33 cellular contexts compared by ENCODE assay signal in the genomic region with DNA sequence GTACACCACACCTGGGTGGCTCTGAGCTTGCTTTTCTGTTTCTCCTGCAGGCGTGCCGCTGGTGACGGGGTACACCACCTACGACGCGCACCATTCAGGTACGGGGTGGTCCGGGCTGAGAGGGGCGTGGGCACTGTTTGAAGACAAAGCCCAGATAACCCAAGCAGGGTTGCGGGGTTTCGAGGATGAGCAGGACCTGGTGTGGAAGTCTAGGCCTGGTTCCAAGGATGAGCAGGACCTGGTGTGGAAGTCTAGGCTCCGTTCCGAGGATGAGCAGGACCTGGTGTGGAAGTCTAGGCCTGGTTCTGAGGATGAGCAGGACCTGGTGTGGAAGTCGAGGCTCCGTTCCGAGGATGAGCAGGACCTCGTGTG. TPM values are rescaled to one million over a fixed set of nuclear protein-coding genes. Genes with fewer than 3 reads are reported as not detected.
DNase-seq lines count a peak whose midpoint lies in the region; ATAC-seq, FAIRE-seq and TF ChIP-seq lines count a peak whose summit lies in the region.
"Had no signal": no experiment of that assay in that cellular context is flagged by ENCODE, and none has a peak within 500 bp of the region (broad histone marks: within the 10 kb centered on the region; RNA-seq: fewer than 3 reads in every experiment).

No MANE protein-coding gene starts in this region.

- no peaks in the 10 kb centered on the region for H3K23me2 ChIP-seq in H1 (ENCODE audit: low read depth, low read length)

- peak overlapping the region; percentile 48; the same call in 1 of the 2 replicates for H2BK15ac ChIP-seq in H1 (ENCODE audit: low read length)

- no peaks in the 10 kb centered on the region; the same call in 1 of the 2 replicates for H3K9me2 ChIP-seq in GM23338 (ENCODE audit: insufficient read depth)

- H3K4me1 Mint-ChIP-seq in GM23338 (peaks cover 40% of the 10 kb centered on the region), neural progenitor cell (peaks cover 39% of the 10 kb centered on the region), WTC11 (peaks cover 29% of the 10 kb centered on the region)

- no peak overlapping the region for H2BK20ac ChIP-seq in H1 (ENCODE audit: low read length)

- TF ChIP-seq CTCF in GM23338 (conservative IDR thresholded peaks at IDR 0.05; ENCODE audit: low read depth in 2 of 2) (no peak), H1 (IDR thresholded peaks at IDR 0.05; ENCODE audit: control extremely low read depth in 1 of 3, insufficient read depth in 1 of 3, low read depth in 1 of 3, low read length in 3 of 3) (no peak), neural progenitor cell (IDR thresholded peaks at IDR 0.05) (no peak), WTC11 (IDR thresholded peaks at IDR 0.05) (no peak)

- H2BK5ac ChIP-seq in H1 (ENCODE audit: low read depth, low read length), result peak overlapping the region; percentile 12; the same call in 1 of the 2 replicates

- TF ChIP-seq RAD21 in H1 (IDR thresholded peaks at IDR 0.05 in 1 of 2, conservative IDR thresholded peaks at IDR 0.05 in 1 of 2; ENCODE audit: low read depth in 2 of 2, low read length in 2 of 2), result no peak

- H2BK12ac ChIP-seq in H1 (ENCODE audit: low read depth, low read length), result no peak overlapping the region

- DNase-seq in GM23338 (ENCODE audit: low spot score), result no peak
- no peak for DNase-seq in H1 (ENCODE audit: low read depth in 1 of 2, low spot score in 2 of 2)
- DNase-seq in neural progenitor cell (ENCODE audit: low spot score), result no peak
- no peak for DNase-seq in WTC11 (ENCODE audit: low spot score)
- DNase-seq in activated CD4-positive, alpha-beta T cell treated with anti-CD3 and anti-CD28 coated beads, Interleukin-2, amount 50 U/mL, for 48 hours, result no peak
- DNase-seq: C1 segment of cervical spinal cord; effector CD4-positive, alpha-beta T cell; gastrocnemius medialis; IMR-90; kidney glomerular epithelial cell; NCI-H1436 treated with DMSO at 0.1 percent for 48 hours; NCI-H2081 treated with DMSO at 0.1 percent for 48 hours; NCI-H226; NCI-H69; SIG-M5; stimulated activated naive CD8-positive, alpha-beta T cell treated with anti-CD3 and anti-CD28 coated beads, Interleukin-15, amount 100 ng/mL, for 72 hours; T1000 had no signal

- POLR2A ChIA-PET in H1 (lab: Charles Lee; ENCODE audit: partially characterized antibody) (no interaction called here), WTC11 (lab: Charles Lee) (no interaction called here)

- no peak overlapping the region for H2BK120ac ChIP-seq in H1 (replicated peaks; ENCODE audit: low read depth, low read length)

- WGBS in H1 (ENCODE audit: extremely low coverage in 1 of 2, insufficient coverage in 1 of 2, insufficient read length in 1 of 2, insufficient replicate concordance in 2 of 2, low coverage in 1 of 2, low lambda C conversion rate in 2 of 2, missing lambda C conversion rate in 1 of 2), 2 experiments, result 93% methylated on average over 17 of the region's 17 CpGs; no CpG with 5 or more reads in 1 of the 2 experiments

- H3K27ac ChIP-seq in BLaER1 treated with 17β-estradiol and CSF1 and Interleukin-3, amounts not matched to agents 10 nM and 100 nM, result peak overlapping the region; percentile 65 to 100 (median 90); a peak in 21 of 22 replicates
- H3K27ac ChIP-seq in GM23338 (ENCODE audit: low read depth), result no peak overlapping the region
- no peak overlapping the region for H3K27ac ChIP-seq in H1 (ENCODE audit: low read depth, low read length)
- no peak overlapping the region for H3K27ac ChIP-seq in neural progenitor cell
- H3K27ac ChIP-seq: cardiac muscle cell, gastrocnemius medialis, parathyroid adenoma, thoracic aorta had no signal

- CTCF ChIA-PET in H1 (lab: Charles Lee; ENCODE audit: partially characterized antibody) (interaction anchor here (0.7 to 10.2 kb wide), 7 partner anchors 16 to 1502 kb away, joined by 4 to 52 read pairs (median 4); no protein-coding TSS in a partner anchor), WTC11 (lab: Charles Lee) (interaction anchor here (0.8 to 1.4 kb wide), 3 partner anchors 16 to 95 kb away, joined by 4 to 6 read pairs (median 4); partner anchors contain the start of gene IRF8)

- peaks cover 0 to 11% (median 0%) of the 10 kb centered on the region in 11 experiments; a peak in 2 of 22 replicates for H3K9me3 ChIP-seq in BLaER1 treated with 17β-estradiol and CSF1 and Interleukin-3, amounts not matched to agents 10 nM and 100 nM (replicated peaks in 1 of 11)
- H3K9me3 ChIP-seq in H1 (ENCODE audit: insufficient read depth in 2 of 2, low read depth in 1 of 2, low read length in 1 of 2) (no peaks in the 10 kb centered on the region), neural progenitor cell (ENCODE audit: low read depth) (no peaks in the 10 kb centered on the region)
- H3K9me3 ChIP-seq: gastrocnemius medialis, mucosa of descending colon, thoracic aorta had no signal

- no peak overlapping the region for H3K56ac ChIP-seq in H1 (replicated peaks; ENCODE audit: insufficient read length, low read depth, low read length)

- no peak for TF ChIP-seq EP300 in H1 (IDR thresholded peaks at IDR 0.05; ENCODE audit: borderline replicate concordance in 1 of 2, low read depth in 2 of 2, low read length in 2 of 2)

- H3K23ac ChIP-seq in H1 (ENCODE audit: insufficient read length), result no peak overlapping the region

- TF ChIP-seq POLR2A in H1 (IDR thresholded peaks at IDR 0.05; ENCODE audit: control extremely low read depth in 1 of 2, low read depth in 2 of 2, low read length in 2 of 2), result no peak

- no peak overlapping the region for H4K5ac ChIP-seq in H1 (ENCODE audit: insufficient read length, low read depth, low read length)

- H3K18ac ChIP-seq in H1 (ENCODE audit: extremely low read depth, low read length), result 0 out of 2 replicates have a peak overlapping the region, but pooled peaks have one; percentile 48

- H3K9me3 Mint-ChIP-seq in GM23338 (no peaks in the 10 kb centered on the region), neural progenitor cell (no peaks in the 10 kb centered on the region), WTC11 (no peaks in the 10 kb centered on the region)
- H3K9me3 Mint-ChIP-seq: activated T-helper 2 cell treated with anti-CD3 and anti-CD28 coated beads, Interferon-gamma antibody, Interleukin-2, Interleukin-4, amounts not matched to agents 10 μg/mL and 5 μg/mL and 100 μg/mL, durations not matched to agents 14 hours and 24 hours and 36 hours; stimulated activated naive CD8-positive, alpha-beta T cell treated with anti-CD3 and anti-CD28 coated beads, Interleukin-15, amount 100 ng/mL, for 72 hours had no signal

- H4K91ac ChIP-seq in H1 (replicated peaks; ENCODE audit: insufficient read length, low read length), result no peak overlapping the region

- H3K9ac ChIP-seq in BLaER1 treated with 17β-estradiol and CSF1 and Interleukin-3, amounts not matched to agents 10 nM and 100 nM, result peak overlapping the region; percentile 59 to 87 (median 81); a peak in 21 of 22 replicates
- no peak overlapping the region for H3K9ac ChIP-seq in H1 (replicated peaks in 1 of 4; ENCODE audit: extremely low read depth in 1 of 4, low read depth in 3 of 4, low read length in 3 of 4)
- no peak overlapping the region for H3K9ac ChIP-seq in neural progenitor cell
- H3K9ac ChIP-seq: parathyroid adenoma had no signal

- H3K4me2 ChIP-seq in BLaER1 treated with 17β-estradiol and CSF1 and Interleukin-3, amounts not matched to agents 10 nM and 100 nM, result peak overlapping the region; percentile 87 to 99 (median 95)
- no peak overlapping the region for H3K4me2 ChIP-seq in GM23338
- no peak overlapping the region for H3K4me2 ChIP-seq in H1 (ENCODE audit: insufficient read depth in 1 of 2, low read depth in 2 of 2, low read length in 2 of 2)
- H3K4me2 ChIP-seq in neural progenitor cell, result no peak overlapping the region

- H2AFZ ChIP-seq in GM23338 (peak overlapping the region; percentile 80), H1 (ENCODE audit: low read length) (no peak overlapping the region), neural progenitor cell (replicated peaks) (no peak overlapping the region)
- H2AFZ ChIP-seq: parathyroid adenoma had no signal

- no peak overlapping the region for H3K4ac ChIP-seq in H1 (replicated peaks; ENCODE audit: insufficient read length, low read depth, low read length)

- H3K27ac Mint-ChIP-seq in GM23338, result no peak overlapping the region
- H3K27ac Mint-ChIP-seq in neural progenitor cell, result peak overlapping the region; percentile 66
- no peak overlapping the region for H3K27ac Mint-ChIP-seq in WTC11
- H3K27ac Mint-ChIP-seq: activated T-helper 2 cell treated with anti-CD3 and anti-CD28 coated beads, Interferon-gamma antibody, Interleukin-2, Interleukin-4, amounts not matched to agents 10 μg/mL and 5 μg/mL and 100 μg/mL, durations not matched to agents 14 hours and 24 hours and 36 hours had no signal

- no peaks in the 10 kb centered on the region for H3K27me3 ChIP-seq in BLaER1 treated with 17β-estradiol and CSF1 and Interleukin-3, amounts not matched to agents 10 nM and 100 nM
- H3K27me3 ChIP-seq in GM23338 (ENCODE audit: insufficient read depth) (no peaks in the 10 kb centered on the region), H1 (replicated peaks in 1 of 4; ENCODE audit: control insufficient read depth in 3 of 4, extremely low read depth in 1 of 4, insufficient read depth in 3 of 4, low read length in 3 of 4) (peaks cover 0 to 6% (median 3%) of the 10 kb centered on the region in 4 experiments; a peak in 3 of 7 replicates), neural progenitor cell (no peaks in the 10 kb centered on the region)
- H3K27me3 ChIP-seq: cardiac muscle cell, gastrocnemius medialis had no signal

- H3K36me3 Mint-ChIP-seq in GM23338 (ENCODE audit: low read depth) (no peaks in the 10 kb centered on the region), neural progenitor cell (no peaks in the 10 kb centered on the region), WTC11 (no peaks in the 10 kb centered on the region)

- H3F3A ChIP-seq in GM23338 (replicated peaks; ENCODE audit: low read depth), result no peaks in the 10 kb centered on the region
- peaks cover 5% of the 10 kb centered on the region for H3F3A ChIP-seq in neural progenitor cell (ENCODE audit: low read depth)

- H3K79me1 ChIP-seq in H1 (ENCODE audit: low read depth, low read length), result no peaks in the 10 kb centered on the region

- peak overlapping the region; percentile 45; the same call in 1 of the 2 replicates for H4K8ac ChIP-seq in H1 (ENCODE audit: extremely low read depth, insufficient read depth, low read length)

- peaks cover 84 to 100% (median 100%) of the 10 kb centered on the region in 10 experiments for H3K4me1 ChIP-seq in BLaER1 treated with 17β-estradiol and CSF1 and Interleukin-3, amounts not matched to agents 10 nM and 100 nM
- peaks cover 6% of the 10 kb centered on the region for H3K4me1 ChIP-seq in GM23338 (ENCODE audit: insufficient read depth)
- peaks cover 0 to 5% (median 2%) of the 10 kb centered on the region in 4 experiments; a peak in 3 of 7 replicates for H3K4me1 ChIP-seq in H1 (replicated peaks in 1 of 4; ENCODE audit: control insufficient read depth in 3 of 4, insufficient read depth in 4 of 4, low read length in 3 of 4)
- H3K4me1 ChIP-seq in neural progenitor cell, result peaks cover 22% of the 10 kb centered on the region
- H3K4me1 ChIP-seq: gastrocnemius medialis had no signal

- H3K27me3 Mint-ChIP-seq in GM23338 (ENCODE audit: insufficient read depth, low read depth, poor library complexity) (peaks cover 20% of the 10 kb centered on the region), neural progenitor cell (ENCODE audit: insufficient read depth, low read depth) (peaks cover 14% of the 10 kb centered on the region), WTC11 (ENCODE audit: low read depth) (peaks cover 6% of the 10 kb centered on the region)
- H3K27me3 Mint-ChIP-seq: stimulated activated naive CD8-positive, alpha-beta T cell treated with anti-CD3 and anti-CD28 coated beads, Interleukin-15, amount 100 ng/mL, for 72 hours had no signal

- H3K36me3 ChIP-seq in BLaER1 treated with 17β-estradiol and CSF1 and Interleukin-3, amounts not matched to agents 10 nM and 100 nM, result peaks cover 17 to 100% (median 98%) of the 10 kb centered on the region in 11 experiments
- no peaks in the 10 kb centered on the region for H3K36me3 ChIP-seq in GM23338 (ENCODE audit: insufficient read depth)
- H3K36me3 ChIP-seq in H1 (ENCODE audit: control insufficient read depth in 2 of 4, insufficient read depth in 4 of 4, low read length in 3 of 4), result no peaks in the 10 kb centered on the region
- H3K36me3 ChIP-seq in neural progenitor cell, result no peaks in the 10 kb centered on the region
- H3K36me3 ChIP-seq: cardiac muscle cell, gastrocnemius medialis, thoracic aorta had no signal

- no peaks in the 10 kb centered on the region for H3K79me2 ChIP-seq in GM23338 (replicated peaks; ENCODE audit: insufficient read depth)
- no peaks in the 10 kb centered on the region for H3K79me2 ChIP-seq in H1 (ENCODE audit: control insufficient read depth in 1 of 2, insufficient read depth in 2 of 2, low read length in 2 of 2)
- no peaks in the 10 kb centered on the region for H3K79me2 ChIP-seq in neural progenitor cell (ENCODE audit: low read depth)
- H3K79me2 ChIP-seq: parathyroid adenoma had no signal

- no peak overlapping the region for H3K4me3 Mint-ChIP-seq in GM23338
- H3K4me3 Mint-ChIP-seq in neural progenitor cell, result peak overlapping the region; percentile 24
- no peak overlapping the region for H3K4me3 Mint-ChIP-seq in WTC11
- H3K4me3 Mint-ChIP-seq: stimulated activated naive CD8-positive, alpha-beta T cell treated with anti-CD3 and anti-CD28 coated beads, Interleukin-15, amount 100 ng/mL, for 72 hours had no signal

- ATAC-seq in GM23338 (no peak), WTC11 (no peak), HG03175 (IDR thresholded peaks at IDR 0.05; ENCODE audit: unreplicated experiment) (no peak)
- ATAC-seq: gastrocnemius medialis; mucosa of descending colon; stimulated activated naive CD8-positive, alpha-beta T cell treated with anti-CD3 and anti-CD28 coated beads, Interleukin-15, amount 100 ng/mL, for 72 hours had no signal

- H4K20me1 ChIP-seq in BLaER1 treated with 17β-estradiol and CSF1 and Interleukin-3, amounts not matched to agents 10 nM and 100 nM, result peaks cover 0 to 99% (median 12%) of the 10 kb centered on the region in 11 experiments; a peak in 9 of 22 replicates
- H4K20me1 ChIP-seq in GM23338 (replicated peaks; ENCODE audit: insufficient read depth) (no peaks in the 10 kb centered on the region), H1 (replicated peaks in 1 of 2; ENCODE audit: control insufficient read depth in 1 of 2, insufficient read depth in 2 of 2, low read length in 2 of 2) (peaks cover 0 to 3% of the 10 kb centered on the region in 2 experiments), neural progenitor cell (ENCODE audit: low read depth) (no peaks in the 10 kb centered on the region)

- no peak for FAIRE-seq in H1 (lab: Jason Lieb, UNC)
- FAIRE-seq: astrocyte, colon, G401.6, RCC 7860 had no signal

- no peak overlapping the region for H2AK5ac ChIP-seq in H1 (ENCODE audit: low read depth, low read length)

- no peak overlapping the region for H3K14ac ChIP-seq in H1 (ENCODE audit: insufficient read length)

- H3K4me3 ChIP-seq in BLaER1 treated with 17β-estradiol and CSF1 and Interleukin-3, amounts not matched to agents 10 nM and 100 nM, result peak overlapping the region in 7 of 10 experiments; percentile 40 to 62 (median 55); a peak in 14 of 20 replicates
- H3K4me3 ChIP-seq in GM23338, result no peak overlapping the region
- H3K4me3 ChIP-seq in H1 (ENCODE audit: extremely low read depth in 1 of 4, insufficient read depth in 2 of 4, low read depth in 3 of 4, low read length in 4 of 4), result no peak overlapping the region
- H3K4me3 ChIP-seq in neural progenitor cell, result no peak overlapping the region
- H3K4me3 ChIP-seq: cardiac muscle cell, gastrocnemius medialis, lung, mucosa of descending colon, skin epidermis, thoracic aorta had no signal

RNA-seq across cellular contexts. Expression of gene IRF8, which starts 15.4 kb away (rescaled TPM):
- total RNA-seq in GM23338 (2014; rRNA removed; shearing (Covaris generic)), result 1.4 and 2.8 TPM in 2 replicates
- polyA plus RNA-seq in GM23338 (2016; fragmentation: Nextera tagmentation; extraction: Ambion mirVana), result 0.47 and 1.3 TPM in 2 replicates
- 0.96 and 2.0 TPM in 2 replicates for total RNA-seq in H1 (2021; fragmentation: NEBNext Ultra II Directional; extraction: Animal tissue kit (Norgen Biotek cat#: 25700))
- polyA plus RNA-seq in H1 (2011; rRNA removed), result 0.35 and 0.72 TPM in 2 replicates
- polyA plus RNA-seq in H1 (2011; cell fraction: cytosol; rRNA removed), result 0.54 TPM
- polyA plus RNA-seq in H1 (2011; cell fraction: nucleus; rRNA removed), result 0.80 TPM
- 0.37 to 0.72 TPM (median 0.53 TPM) in 4 replicates for polyA plus RNA-seq in H1 (2012, experiment 1 of 2)
- 0.12 TPM for polyA plus RNA-seq in H1 (2012, experiment 2 of 2)
- polyA plus RNA-seq in H1 (2013, experiment 1 of 2), result 0.34 TPM
- 0.37 TPM for polyA plus RNA-seq in H1 (2013, experiment 2 of 2)
- 0.88 and 1.3 TPM in 2 replicates for polyA minus RNA-seq in H1 (2011; rRNA and poly(A)+ RNA removed)
- polyA minus RNA-seq in H1 (2011; cell fraction: cytosol; rRNA and poly(A)+ RNA removed), result not detected
- 0.30 TPM for polyA minus RNA-seq in H1 (2011; cell fraction: nucleus; rRNA and poly(A)+ RNA removed)
- total RNA-seq in neural progenitor cell (ENCODE audit: low replicate concordance), result 1.2 and 2.0 TPM in 2 replicates
- 1.1 to 1.7 TPM (median 1.3 TPM) in 3 replicates for total RNA-seq in WTC11 (2021)
- total RNA-seq: fibroblast of lung, IMR-90 had no signal
- polyA plus RNA-seq: AG04450, IMR-90, neural cell had no signal

Comparison
In these comparisons a context has a peak if more than half of its experiments do, and no peak if none do; other contexts are left out.
1. H3K27ac ChIP-seq: peak in BLaER1 treated with 17β-estradiol and CSF1 and Interleukin-3, amounts not matched to agents 10 nM and 100 nM (11 of 11); none in GM23338 (single experiment), H1 (single experiment) and neural progenitor cell (single experiment).
2. H3K4me2 ChIP-seq: peak in BLaER1 treated with 17β-estradiol and CSF1 and Interleukin-3, amounts not matched to agents 10 nM and 100 nM (11 of 11); none in GM23338 (single experiment), H1 (0 of 2) and neural progenitor cell (single experiment).
3. H3K4me3 ChIP-seq: peak in BLaER1 treated with 17β-estradiol and CSF1 and Interleukin-3, amounts not matched to agents 10 nM and 100 nM (7 of 10); none in GM23338 (single experiment), H1 (0 of 4) and neural progenitor cell (single experiment).
4. H3K9ac ChIP-seq: peak in BLaER1 treated with 17β-estradiol and CSF1 and Interleukin-3, amounts not matched to agents 10 nM and 100 nM (11 of 11); none in H1 (0 of 4) and neural progenitor cell (single experiment).